In the genomic region with DNA sequence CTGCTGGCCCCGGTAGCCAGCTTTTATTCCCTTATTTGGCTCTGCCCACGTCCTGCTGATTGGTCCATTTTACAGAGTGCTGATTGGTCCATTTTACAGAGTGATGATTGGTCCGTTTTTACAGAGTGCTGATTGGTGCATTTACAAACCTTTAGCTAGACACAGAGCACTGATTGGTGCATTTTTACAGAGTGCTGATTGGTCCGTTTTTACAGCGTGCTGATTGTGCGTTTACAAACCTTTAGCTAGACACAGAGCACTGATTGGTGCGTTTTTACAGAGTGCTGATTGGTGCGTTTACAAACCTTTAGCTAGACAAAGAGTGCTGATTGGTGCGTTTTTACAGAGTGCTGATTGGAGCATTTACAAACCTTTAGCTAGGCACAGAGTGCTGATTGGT, we compare ENCODE assay signal across 3 cellular contexts. TPM values are rescaled to one million over a fixed set of nuclear protein-coding genes. Genes with fewer than 3 reads are reported as not detected.
"Had no signal": no experiment of that assay in that cellular context is flagged by ENCODE, and none has a peak within 500 bp of the region (broad histone marks: within the 10 kb centered on the region; RNA-seq: fewer than 3 reads in every experiment).

No MANE protein-coding gene starts in this region.

RNA-seq across cellular contexts. Expression of a gene that starts 30.6 kb away (rescaled TPM):
- total RNA-seq: lung microvascular endothelial cell, mammary epithelial cell had no signal
- polyA plus RNA-seq: immature natural killer cell, mammary epithelial cell had no signal
